Comparison of ENCODE assay signal across 1 cellular context in genomic region chr2:118822572-118822971, GRCh38.
TF ChIP-seq lines count a peak whose summit lies in the region.

No MANE protein-coding gene starts in this region.

TF ChIP-seq in K562, 482 proteins besides CTCF, POLR2A, EP300 and RAD21 (continued from another document):
- TF ChIP-seq ZNF280B (CRISPR knock-in tag; IDR thresholded peaks at IDR 0.05): no peak
- TF ChIP-seq SOX6 (IDR thresholded peaks at IDR 0.05): 0 out of 2 replicates have a peak, but pooled peaks have one; percentile 22
- no peak for TF ChIP-seq MCM2 (IDR thresholded peaks at IDR 0.05; ENCODE audit: low read depth)
- TF ChIP-seq TEAD2 (tag; IDR thresholded peaks at IDR 0.05): no peak
- no peak for TF ChIP-seq MBD1 (CRISPR knock-in tag; IDR thresholded peaks at IDR 0.05)
- TF ChIP-seq ESRRB (CRISPR knock-in tag; IDR thresholded peaks at IDR 0.05; ENCODE audit: borderline replicate concordance): no peak
- peak; percentile 42 to 48; a peak in 2 of 4 replicates for TF ChIP-seq FOXK2 (conservative IDR thresholded peaks at IDR 0.05 in 1 of 2, IDR thresholded peaks at IDR 0.05 in 1 of 2; ENCODE audit: low read depth in 2 of 2)
- no peak for TF ChIP-seq PML (IDR thresholded peaks at IDR 0.05; ENCODE audit: low read length)
- no peak for TF ChIP-seq TAF7 (tag; IDR thresholded peaks at IDR 0.05)
- TF ChIP-seq EWSR1 (IDR thresholded peaks at IDR 0.05; ENCODE audit: borderline replicate concordance, low read depth, partially characterized antibody): no peak
- no peak for TF ChIP-seq ZNF134 (CRISPR knock-in tag; conservative IDR thresholded peaks at IDR 0.05)
- TF ChIP-seq RAD51 (IDR thresholded peaks at IDR 0.05; ENCODE audit: borderline replicate concordance, low read depth): no peak
